11 cellular contexts compared by ENCODE assay signal in the genomic region with DNA sequence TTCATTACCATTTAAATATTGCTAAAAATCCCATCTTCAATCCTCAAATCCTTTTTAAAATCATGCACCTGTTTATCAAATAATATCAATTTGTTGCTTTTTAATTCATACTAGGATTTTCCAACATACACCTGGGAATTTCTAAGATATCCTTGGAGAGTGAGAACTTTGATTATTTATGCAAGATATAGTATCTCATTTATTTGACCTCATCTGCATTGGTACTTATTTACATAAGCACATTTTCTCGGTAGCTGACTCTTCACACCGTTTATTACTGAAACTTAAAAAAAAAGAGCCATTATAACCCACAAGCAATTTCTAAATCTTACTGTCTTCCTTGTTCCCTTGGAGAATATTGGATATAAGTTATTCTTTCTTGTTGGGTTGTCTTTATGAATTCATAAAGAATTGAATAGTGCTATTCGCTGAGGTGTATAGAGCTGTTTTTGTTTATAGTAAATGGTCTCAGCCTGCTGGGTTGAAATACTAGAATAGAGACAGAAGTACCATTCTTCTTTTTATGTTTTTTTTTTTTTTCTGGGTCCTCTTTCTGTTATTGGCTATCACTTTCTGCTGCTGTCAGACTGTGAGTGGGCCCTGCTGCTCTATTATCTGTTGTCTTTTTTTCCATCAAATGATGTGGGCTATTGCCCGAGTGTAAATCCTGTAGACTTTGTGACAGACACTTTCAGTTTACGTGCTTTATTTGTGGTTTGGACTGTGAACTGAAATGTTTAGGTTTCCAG. TPM values are rescaled to one million over a fixed set of nuclear protein-coding genes. Genes with fewer than 3 reads are reported as not detected.
A peak's percentile ranks its signal among the peaks of the same experiment; 100 is the strongest.
DNase-seq lines count a peak whose midpoint lies in the region; ATAC-seq and TF ChIP-seq lines count a peak whose summit lies in the region.
"Had no signal": no experiment of that assay in that cellular context is flagged by ENCODE, and none has a peak within 500 bp of the region (broad histone marks: within the 10 kb centered on the region; RNA-seq: fewer than 3 reads in every experiment).

No MANE protein-coding gene starts in this region.

- DNase-seq in GM10266 (ENCODE audit: extremely low spot score) = peak; percentile 46
- no peak for DNase-seq in left cardiac atrium
- no peak for DNase-seq in NK-92 (lab: John Stamatoyannopoulos, UW; ENCODE audit: unreplicated experiment)
- DNase-seq in iPS-NIHi11 (ENCODE audit: low spot score) = no peak
- DNase-seq: cerebellar nuclear complex, NCI-H187 treated with DMSO at 0.1 percent for 48 hours, SW 1271 had no signal

- no peaks in the 10 kb centered on the region for H3K9me3 ChIP-seq in duodenal mucosa (ENCODE audit: control insufficient read depth in 1 of 2, low read length in 2 of 2)

- no peaks in the 10 kb centered on the region for H3K36me3 ChIP-seq in duodenal mucosa (ENCODE audit: control insufficient read depth in 1 of 2, insufficient read depth in 2 of 2, low read length in 2 of 2)

- H3K27me3 ChIP-seq in duodenal mucosa (ENCODE audit: control insufficient read depth in 1 of 2, insufficient read depth in 2 of 2, low read length in 2 of 2) = peaks cover 4 to 6% of the 10 kb centered on the region in 2 donors

- intact Hi-C loops in left cardiac atrium (cut with DNase I) = no loop called here

- peak overlapping the region; percentile 74 to 89 for H3K4me3 ChIP-seq in duodenal mucosa (ENCODE audit: low read depth in 1 of 2, low read length in 2 of 2)

- peaks cover 16 to 27% of the 10 kb centered on the region in 2 donors for H3K4me1 ChIP-seq in duodenal mucosa (ENCODE audit: control insufficient read depth in 1 of 2, insufficient read depth in 2 of 2, low read length in 2 of 2)

- no peak overlapping the region for H3K27ac ChIP-seq in duodenal mucosa (ENCODE audit: low read depth, low read length)

- TF ChIP-seq CTCF in GM10266 (IDR thresholded peaks at IDR 0.05; ENCODE audit: control insufficient read depth, insufficient read depth, low read depth, missing control alignments) = no peak

- ATAC-seq in GM21381 (IDR thresholded peaks at IDR 0.05; ENCODE audit: unreplicated experiment) (peak; percentile 27), HG03139 (IDR thresholded peaks at IDR 0.05; ENCODE audit: unreplicated experiment) (peak; percentile 31), left cardiac atrium (no peak), HG02970 (IDR thresholded peaks at IDR 0.05; ENCODE audit: low FRiP score, unreplicated experiment) (no peak)

- H3K9ac ChIP-seq in duodenal mucosa (ENCODE audit: low read depth in 1 of 2, low read length in 2 of 2) = no peak overlapping the region

RNA-seq across cellular contexts. Expression of gene UGT8, which starts 2.9 kb away (rescaled TPM):
- under 1 TPM; 0.08 to 0.18 TPM for total RNA-seq in left cardiac atrium

Comparison
In these comparisons a context has a peak if more than half of its experiments do, and no peak if none do; other contexts are left out.
1. ATAC-seq: peak in GM21381 (single experiment) and HG03139 (single experiment); none in left cardiac atrium (0 of 2) and HG02970 (single experiment).